Comparison of ENCODE assay signal across 2 cellular contexts in genomic region chr9:83937861-83938455, GRCh38.
A peak's percentile ranks its signal among the peaks of the same experiment; 100 is the strongest.
TF ChIP-seq lines count a peak whose summit lies in the region.

No MANE protein-coding gene starts in this region.

TF ChIP-seq in GM12891, 5 proteins besides CTCF, POLR2A, EP300 and RAD21:
- TF ChIP-seq TAF1 (IDR thresholded peaks at IDR 0.05; ENCODE audit: low read depth, low read length) = no peak

TF ChIP-seq in GM12878, 131 proteins besides CTCF, POLR2A, EP300 and RAD21:
- TF ChIP-seq SUZ12 (IDR thresholded peaks at IDR 0.05; ENCODE audit: unreplicated experiment) (no peak), SMC3 (IDR thresholded peaks at IDR 0.05; ENCODE audit: borderline replicate concordance, low read length) (peak; percentile 89)
TF ChIP-seq in GM12878: peak in this region for 1.
